ENCODE assay signal across 31 cellular contexts in genomic region chr18:77374106-77374505, GRCh38.
DNase-seq lines count a peak whose midpoint lies in the region; ATAC-seq, FAIRE-seq and TF ChIP-seq lines count a peak whose summit lies in the region.
"Had no signal": no experiment of that assay in that cellular context is flagged by ENCODE, and none has a peak within 500 bp of the region (broad histone marks: within the 10 kb centered on the region; RNA-seq: fewer than 3 reads in every experiment).

No MANE protein-coding gene starts in this region.

- H3K27me3 ChIP-seq in left ventricle myocardium inferior (ENCODE audit: low read depth) (peaks cover 20% of the 10 kb centered on the region), right atrium auricular region (no peaks in the 10 kb centered on the region)
- H3K27me3 ChIP-seq: BE2C, ovary had no signal

- H3K4me3 Mint-ChIP-seq in nephron progenitor cell (no peak overlapping the region), type B pancreatic cell (no peak overlapping the region)
- H3K4me3 Mint-ChIP-seq: activated CD4-positive, alpha-beta memory T cell treated with anti-CD3 and anti-CD28 coated beads for 36 hours; activated T-cell treated with anti-CD3 and anti-CD28 coated beads, Interleukin-2, amount 50 U/mL, for 72 hours; CD8-positive, alpha-beta memory T cell; effector memory CD8-positive, alpha-beta T cell; natural killer cell; T-helper 2 cell treated with Interferon-gamma antibody and Interleukin-4, amounts not matched to agents 5 μg/mL and 100 μg/mL, for 36 hours had no signal

- H3K9me3 Mint-ChIP-seq in nephron progenitor cell (peaks cover 22% of the 10 kb centered on the region), type B pancreatic cell (peaks cover 8% of the 10 kb centered on the region)

- no peak for FAIRE-seq in urothelium cell line (lab: Jason Lieb, UNC)
- FAIRE-seq: GM12878, kidney had no signal

- H3K36me3 Mint-ChIP-seq in nephron progenitor cell (ENCODE audit: low read depth) (peaks cover 9% of the 10 kb centered on the region), type B pancreatic cell (no peaks in the 10 kb centered on the region)

- H3K4me1 Mint-ChIP-seq in nephron progenitor cell (peaks cover 11% of the 10 kb centered on the region), type B pancreatic cell (ENCODE audit: unreplicated experiment) (no peaks in the 10 kb centered on the region)
- H3K4me1 Mint-ChIP-seq: CD8-positive, alpha-beta memory T cell; natural killer cell had no signal

- H3K4me1 ChIP-seq in left ventricle myocardium inferior (no peaks in the 10 kb centered on the region), right atrium auricular region (no peaks in the 10 kb centered on the region)
- H3K4me1 ChIP-seq: BE2C, lower lobe of right lung had no signal

- H3K27ac Mint-ChIP-seq in nephron progenitor cell (peak overlapping the region; percentile 51), type B pancreatic cell (no peak overlapping the region)
- H3K27ac Mint-ChIP-seq: activated CD4-positive, alpha-beta memory T cell treated with anti-CD3 and anti-CD28 coated beads for 36 hours; activated T-cell treated with anti-CD3 and anti-CD28 coated beads, Interleukin-2, amount 50 U/mL, for 72 hours; CD8-positive, alpha-beta memory T cell; effector memory CD8-positive, alpha-beta T cell; natural killer cell; T-helper 2 cell treated with Interferon-gamma antibody and Interleukin-4, amounts not matched to agents 5 μg/mL and 100 μg/mL, for 36 hours had no signal

- H3K27ac ChIP-seq in left ventricle myocardium inferior (replicated peaks) (peak overlapping the region; percentile 41), right atrium auricular region (no peak overlapping the region)
- H3K27ac ChIP-seq: lower lobe of right lung, ovary had no signal

- intact Hi-C loops in left ventricle myocardium inferior (cut with micrococcal nuclease), result no loop called here

- H3K9me3 ChIP-seq in left ventricle myocardium inferior (replicated peaks), result peaks cover 20% of the 10 kb centered on the region
- peaks cover 0 to 19% of the 10 kb centered on the region in 2 donors for H3K9me3 ChIP-seq in right atrium auricular region
- H3K9me3 ChIP-seq: BE2C, ovary had no signal

- DNase-seq in left ventricle myocardium inferior, result peak; percentile 33
- no peak for DNase-seq in right atrium auricular region (ENCODE audit: low spot score)
- peak; percentile 4 for DNase-seq in fibroblast of villous mesenchyme (ENCODE audit: low read depth)
- DNase-seq in nephron progenitor cell, result no peak
- DNase-seq in type B pancreatic cell (ENCODE audit: extremely low spot score, unreplicated experiment), result no peak
- no peak for DNase-seq in glomerular visceral epithelial cell (ENCODE audit: extremely low spot score)
- no peak for DNase-seq in urothelium cell line (ENCODE audit: low spot score)
- DNase-seq: activated CD4-positive, alpha-beta memory T cell treated with anti-CD3 and anti-CD28 coated beads for 36 hours; activated CD4-positive, alpha-beta T cell treated with anti-CD3 and anti-CD28 coated beads for 1 hour; activated T-cell treated with anti-CD3 and anti-CD28 coated beads, Interleukin-2, amount 50 U/mL, for 72 hours; BE2C; caudate nucleus; CD8-positive, alpha-beta memory T cell; effector memory CD8-positive, alpha-beta T cell; EL; head of caudate nucleus; Kasumi-1; kidney; lower lobe of right lung; natural killer cell; NCI-H1436; NCI-H2171; NK-92 treated with Interleukin-12 subunit alpha and Interleukin-12 subunit beta, amount 100 ng/mL, for 24 hours; PC-3; stimulated activated naive CD8-positive, alpha-beta T cell treated with anti-CD3 and anti-CD28 coated beads, Interleukin-15, Interleukin-2, amounts not matched to agents 100 U/mL and 50 U/mL, for 24 hours had no signal

- no peaks in the 10 kb centered on the region for H3K36me3 ChIP-seq in left ventricle myocardium inferior
- no peaks in the 10 kb centered on the region for H3K36me3 ChIP-seq in right atrium auricular region
- H3K36me3 ChIP-seq: BE2C, lower lobe of right lung, ovary had no signal

- no peak for TF ChIP-seq CTCF in left ventricle myocardium inferior (IDR thresholded peaks at IDR 0.05; ENCODE audit: borderline replicate concordance)
- TF ChIP-seq CTCF in right atrium auricular region (IDR thresholded peaks at IDR 0.05), result no peak
- no peak for TF ChIP-seq CTCF in fibroblast of villous mesenchyme (IDR thresholded peaks at IDR 0.05; ENCODE audit: insufficient read depth, low read depth, low read length)
- TF ChIP-seq CTCF in nephron progenitor cell (IDR thresholded peaks at IDR 0.05), result no peak
- no peak for TF ChIP-seq CTCF in type B pancreatic cell (conservative IDR thresholded peaks at IDR 0.05)

- H3K4me3 ChIP-seq in left ventricle myocardium inferior (no peak overlapping the region), right atrium auricular region (no peak overlapping the region), fibroblast of villous mesenchyme (ENCODE audit: low read depth, low read length) (no peak overlapping the region)
- H3K4me3 ChIP-seq: GM12878, lower lobe of right lung, ovary, smooth muscle cell had no signal

- H3K27me3 Mint-ChIP-seq in nephron progenitor cell (ENCODE audit: low read depth, poor library complexity), result peaks cover 6% of the 10 kb centered on the region
- H3K27me3 Mint-ChIP-seq in type B pancreatic cell, result no peaks in the 10 kb centered on the region

- ATAC-seq in HG03045 (IDR thresholded peaks at IDR 0.05; ENCODE audit: unreplicated experiment), result no peak
- ATAC-seq: activated T-cell treated with anti-CD3 and anti-CD28 coated beads, Interleukin-2, amount 50 U/mL, for 72 hours; effector memory CD8-positive, alpha-beta T cell; GM12878; HCT116; lower lobe of right lung; natural killer cell; PC-3; stimulated activated naive CD8-positive, alpha-beta T cell treated with anti-CD3 and anti-CD28 coated beads, Interleukin-15, Interleukin-2, amounts not matched to agents 100 U/mL and 50 U/mL, for 24 hours had no signal

Comparison
In these comparisons a context has a peak if more than half of its experiments do, and no peak if none do; other contexts are left out.
1. DNase-seq: peak in left ventricle myocardium inferior (single experiment) and fibroblast of villous mesenchyme (single experiment); none in right atrium auricular region (single experiment), nephron progenitor cell (single experiment), type B pancreatic cell (single experiment), glomerular visceral epithelial cell (single experiment) and urothelium cell line (single experiment).